Comparison of ENCODE assay signal across 1 cellular context in genomic region chr12:89320735-89321134, GRCh38.
TF ChIP-seq lines count a peak whose summit lies in the region.

No MANE protein-coding gene starts in this region.

TF ChIP-seq in K562, 482 proteins besides CTCF, POLR2A, EP300 and RAD21 (continued from another document):
- TF ChIP-seq RHOXF2B (CRISPR knock-in tag; conservative IDR thresholded peaks at IDR 0.05) (no peak), ZNF561 (CRISPR knock-in tag; conservative IDR thresholded peaks at IDR 0.05) (no peak), NCOA6 (IDR thresholded peaks at IDR 0.05) (no peak), RAD51 (IDR thresholded peaks at IDR 0.05; ENCODE audit: borderline replicate concordance, low read depth) (peak; percentile 46; the same call in 1 of the 2 replicates), FOXJ2 (tag; IDR thresholded peaks at IDR 0.05) (no peak), TCF7 (IDR thresholded peaks at IDR 0.05; ENCODE audit: borderline replicate concordance) (no peak), HMBOX1 (IDR thresholded peaks at IDR 0.05) (no peak)
- TF ChIP-seq, protein P1, sequence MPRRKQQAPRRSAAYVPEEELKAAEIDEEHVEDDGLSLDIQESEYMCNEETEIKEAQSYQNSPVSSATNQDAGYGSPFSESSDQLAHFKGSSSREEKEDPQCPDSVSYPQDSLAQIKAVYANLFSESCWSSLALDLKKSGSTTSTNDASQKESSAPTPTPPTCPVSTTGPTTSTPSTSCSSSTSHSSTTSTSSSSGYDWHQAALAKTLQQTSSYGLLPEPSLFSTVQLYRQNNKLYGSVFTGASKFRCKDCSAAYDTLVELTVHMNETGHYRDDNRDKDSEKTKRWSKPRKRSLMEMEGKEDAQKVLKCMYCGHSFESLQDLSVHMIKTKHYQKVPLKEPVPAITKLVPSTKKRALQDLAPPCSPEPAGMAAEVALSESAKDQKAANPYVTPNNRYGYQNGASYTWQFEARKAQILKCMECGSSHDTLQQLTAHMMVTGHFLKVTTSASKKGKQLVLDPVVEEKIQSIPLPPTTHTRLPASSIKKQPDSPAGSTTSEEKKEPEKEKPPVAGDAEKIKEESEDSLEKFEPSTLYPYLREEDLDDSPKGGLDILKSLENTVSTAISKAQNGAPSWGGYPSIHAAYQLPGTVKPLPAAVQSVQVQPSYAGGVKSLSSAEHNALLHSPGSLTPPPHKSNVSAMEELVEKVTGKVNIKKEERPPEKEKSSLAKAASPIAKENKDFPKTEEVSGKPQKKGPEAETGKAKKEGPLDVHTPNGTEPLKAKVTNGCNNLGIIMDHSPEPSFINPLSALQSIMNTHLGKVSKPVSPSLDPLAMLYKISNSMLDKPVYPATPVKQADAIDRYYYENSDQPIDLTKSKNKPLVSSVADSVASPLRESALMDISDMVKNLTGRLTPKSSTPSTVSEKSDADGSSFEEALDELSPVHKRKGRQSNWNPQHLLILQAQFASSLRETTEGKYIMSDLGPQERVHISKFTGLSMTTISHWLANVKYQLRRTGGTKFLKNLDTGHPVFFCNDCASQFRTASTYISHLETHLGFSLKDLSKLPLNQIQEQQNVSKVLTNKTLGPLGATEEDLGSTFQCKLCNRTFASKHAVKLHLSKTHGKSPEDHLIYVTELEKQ (CRISPR knock-in tag; IDR thresholded peaks at IDR 0.05) = no peak
